ENCODE assay signal across 16 cellular contexts in the genomic region with DNA sequence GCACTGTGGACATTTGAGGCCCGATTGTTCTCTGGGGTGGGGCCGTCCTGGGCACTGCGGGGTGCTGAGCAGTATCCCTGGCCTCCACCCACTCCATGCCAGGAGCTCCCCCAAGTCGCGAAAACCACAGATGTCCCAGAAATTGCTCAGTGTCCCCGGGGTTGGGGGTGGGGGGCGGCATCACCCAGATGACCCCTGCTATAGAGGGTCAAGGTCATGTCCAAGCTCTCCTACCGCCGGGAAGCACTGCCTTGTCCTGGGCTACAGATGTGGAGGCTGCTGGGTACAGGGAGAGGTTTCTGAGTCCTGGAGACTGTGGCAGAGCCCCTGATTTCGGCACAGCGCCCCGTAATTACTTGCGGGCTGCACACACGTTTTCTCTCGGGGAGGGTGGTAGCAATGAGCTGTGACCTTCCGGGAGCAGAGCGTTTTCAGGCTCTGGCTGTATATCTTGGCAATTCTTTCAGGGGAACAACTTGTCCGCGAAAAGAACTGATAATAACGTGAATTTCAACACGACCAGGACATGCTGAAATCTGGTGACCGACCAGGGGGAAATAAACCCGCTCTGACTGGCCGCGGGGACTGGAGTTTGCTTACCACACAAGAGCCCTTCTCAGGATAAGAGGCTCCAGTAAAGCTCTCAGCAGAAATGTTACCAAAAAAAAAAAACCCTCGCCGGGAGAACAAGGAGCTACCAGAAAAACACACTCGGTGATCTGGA.
DNase-seq lines count a peak whose midpoint lies in the region; ATAC-seq and TF ChIP-seq lines count a peak whose summit lies in the region.
"Had no signal": no experiment of that assay in that cellular context is flagged by ENCODE, and none has a peak within 500 bp of the region (broad histone marks: within the 10 kb centered on the region; RNA-seq: fewer than 3 reads in every experiment).

No MANE protein-coding gene starts in this region.

- no peaks in the 10 kb centered on the region for H3K27me3 ChIP-seq in BLaER1 treated with 17β-estradiol and CSF1 and Interleukin-3, amounts not matched to agents 10 nM and 100 nM

- H3K4me2 ChIP-seq in BLaER1 treated with 17β-estradiol and CSF1 and Interleukin-3, amounts not matched to agents 10 nM and 100 nM = peak overlapping the region; percentile 86 to 98 (median 96)

- H3K4me3 Mint-ChIP-seq in nephron progenitor cell = peak overlapping the region; percentile 32
- H3K4me3 Mint-ChIP-seq: activated naive CD4-positive, alpha-beta T cell treated with anti-CD3 and anti-CD28 coated beads for 36 hours; naive thymus-derived CD8-positive, alpha-beta T cell had no signal

- H3K27me3 Mint-ChIP-seq in nephron progenitor cell (ENCODE audit: low read depth, poor library complexity) = peaks cover 45% of the 10 kb centered on the region
- H3K27me3 Mint-ChIP-seq: naive thymus-derived CD8-positive, alpha-beta T cell had no signal

- ATAC-seq in HG03439 (IDR thresholded peaks at IDR 0.05; ENCODE audit: unreplicated experiment) (no peak), HG03521 (IDR thresholded peaks at IDR 0.05; ENCODE audit: unreplicated experiment) (no peak), GM19397 (IDR thresholded peaks at IDR 0.05; ENCODE audit: unreplicated experiment) (no peak)
- ATAC-seq: naive thymus-derived CD8-positive, alpha-beta T cell had no signal

- H3K36me3 ChIP-seq in BLaER1 treated with 17β-estradiol and CSF1 and Interleukin-3, amounts not matched to agents 10 nM and 100 nM = peaks cover 0 to 32% (median 20%) of the 10 kb centered on the region in 11 experiments; a peak in 19 of 22 replicates

- peak overlapping the region; percentile 0 to 59 (median 31); a peak in 16 of 20 replicates for H3K4me3 ChIP-seq in BLaER1 treated with 17β-estradiol and CSF1 and Interleukin-3, amounts not matched to agents 10 nM and 100 nM
- H3K4me3 ChIP-seq in fibroblast of the aortic adventitia (ENCODE audit: low read depth, low read length) = peak overlapping the region; percentile 17

- peaks cover 26 to 27% (median 26%) of the 10 kb centered on the region in 11 experiments for H3K9me3 ChIP-seq in BLaER1 treated with 17β-estradiol and CSF1 and Interleukin-3, amounts not matched to agents 10 nM and 100 nM (replicated peaks in 1 of 11)

- peak overlapping the region; percentile 56 to 76 (median 70) for H3K9ac ChIP-seq in BLaER1 treated with 17β-estradiol and CSF1 and Interleukin-3, amounts not matched to agents 10 nM and 100 nM

- peaks cover 76 to 86% (median 82%) of the 10 kb centered on the region in 10 experiments for H3K4me1 ChIP-seq in BLaER1 treated with 17β-estradiol and CSF1 and Interleukin-3, amounts not matched to agents 10 nM and 100 nM

- H3K9me3 Mint-ChIP-seq in nephron progenitor cell = peaks cover 19% of the 10 kb centered on the region

- no peak overlapping the region for H3K27ac Mint-ChIP-seq in nephron progenitor cell
- H3K27ac Mint-ChIP-seq: activated naive CD4-positive, alpha-beta T cell treated with anti-CD3 and anti-CD28 coated beads for 36 hours had no signal

- peaks cover 51% of the 10 kb centered on the region for H3K4me1 Mint-ChIP-seq in nephron progenitor cell

- no peaks in the 10 kb centered on the region for H3K36me3 Mint-ChIP-seq in nephron progenitor cell (ENCODE audit: low read depth)

- peaks cover 0 to 59% (median 29%) of the 10 kb centered on the region in 11 experiments; a peak in 12 of 22 replicates for H4K20me1 ChIP-seq in BLaER1 treated with 17β-estradiol and CSF1 and Interleukin-3, amounts not matched to agents 10 nM and 100 nM

- peak overlapping the region; percentile 56 to 93 (median 65); a peak in 21 of 22 replicates for H3K27ac ChIP-seq in BLaER1 treated with 17β-estradiol and CSF1 and Interleukin-3, amounts not matched to agents 10 nM and 100 nM

- DNase-seq in NOMO-1 treated with dmso at 0.1 percent for 144 hours (lab: John Stamatoyannopoulos, UW; ENCODE audit: unreplicated experiment) = peak; percentile 71
- DNase-seq in fibroblast of the aortic adventitia (ENCODE audit: low read depth) = peak; percentile 49
- DNase-seq in nephron progenitor cell = no peak
- no peak for DNase-seq in NCI-H2196 treated with DMSO at 0.1 percent for 48 hours (lab: John Stamatoyannopoulos, UW; ENCODE audit: unreplicated experiment)
- DNase-seq: activated naive CD4-positive, alpha-beta T cell treated with anti-CD3 and anti-CD28 coated beads for 36 hours; effector CD8-positive, alpha-beta T cell; GDM1; KBM-7; naive thymus-derived CD8-positive, alpha-beta T cell; NCI-H524; stimulated activated naive CD4-positive, alpha-beta T cell treated with Interleukin-2 at 50 U/mL for 16 hours; SW 1271 had no signal

- TF ChIP-seq CTCF in fibroblast of the aortic adventitia (IDR thresholded peaks at IDR 0.05; ENCODE audit: insufficient read depth, low read length) = no peak
- TF ChIP-seq CTCF in nephron progenitor cell (IDR thresholded peaks at IDR 0.05) = no peak

Comparison
In these comparisons a context has a peak if more than half of its experiments do, and no peak if none do; other contexts are left out.
1. DNase-seq: peak in NOMO-1 treated with dmso at 0.1 percent for 144 hours (single experiment) and fibroblast of the aortic adventitia (single experiment); none in nephron progenitor cell (single experiment) and NCI-H2196 treated with DMSO at 0.1 percent for 48 hours (single experiment).